In genomic region chr10:5011392-5011791, GRCh38 we compare ENCODE assay signal across 1 cellular context. TPM values are rescaled to one million over a fixed set of nuclear protein-coding genes. Genes with fewer than 3 reads are reported as not detected.
"Had no signal": no experiment of that assay in that cellular context is flagged by ENCODE, and none has a peak within 500 bp of the region (broad histone marks: within the 10 kb centered on the region; RNA-seq: fewer than 3 reads in every experiment).

No MANE protein-coding gene starts in this region.

RNA-seq across cellular contexts. Expression of gene AKR1C2, which starts 7.7 kb away (rescaled TPM):
- polyA plus RNA-seq: IgD-negative memory B cell had no signal

RNA-seq across cellular contexts. Expression of gene AKR1C1, which starts 48.2 kb away (rescaled TPM):
- polyA plus RNA-seq: IgD-negative memory B cell had no signal
